8 cellular contexts compared by ENCODE assay signal in genomic region chr11:65429069-65429681, GRCh38. TPM values are rescaled to one million over a fixed set of nuclear protein-coding genes. Genes with fewer than 3 reads are reported as not detected.
A peak's percentile ranks its signal among the peaks of the same experiment; 100 is the strongest.
DNase-seq lines count a peak whose midpoint lies in the region; ATAC-seq and TF ChIP-seq lines count a peak whose summit lies in the region.

No MANE protein-coding gene starts in this region.

- peaks cover 95% of the 10 kb centered on the region for H3K9me3 Mint-ChIP-seq in HFFc6
- H3K9me3 Mint-ChIP-seq in activated CD4-positive, alpha-beta memory T cell treated with anti-CD3 and anti-CD28 coated beads, Interleukin-2, amount 10 ng/mL, durations not matched to agents 7 days and 5 days, result no peaks in the 10 kb centered on the region

- peak; percentile 42 to 53 for TF ChIP-seq POLR2A in gastroesophageal sphincter (IDR thresholded peaks at IDR 0.05)

- H3K27me3 ChIP-seq in gastroesophageal sphincter, result no peaks in the 10 kb centered on the region

- peaks cover 81% of the 10 kb centered on the region for H3K4me1 Mint-ChIP-seq in HFFc6 (ENCODE audit: low read depth)
- H3K4me1 Mint-ChIP-seq in activated CD4-positive, alpha-beta memory T cell treated with anti-CD3 and anti-CD28 coated beads, Interleukin-2, amount 10 ng/mL, durations not matched to agents 7 days and 5 days, result peaks cover 78% of the 10 kb centered on the region

- peak; percentile 2 for ATAC-seq in gastroesophageal sphincter
- ATAC-seq in GM19395 (IDR thresholded peaks at IDR 0.05; ENCODE audit: unreplicated experiment), result no peak

- CTCF ChIA-PET in activated CD4-positive, alpha-beta memory T cell treated with anti-CD3 and anti-CD28 coated beads, Interleukin-2, amount 10 ng/mL, durations not matched to agents 7 days and 5 days (lab: Charles Lee), result interaction anchor here (1.6 to 17.1 kb wide), 3 partner anchors 10 to 74 kb away, joined by 8 to 447 read pairs (median 12); partner anchors contain the start of gene MALAT1

- peaks cover 98% of the 10 kb centered on the region for H3K27me3 Mint-ChIP-seq in HFFc6 (ENCODE audit: insufficient read depth)
- H3K27me3 Mint-ChIP-seq in activated CD4-positive, alpha-beta memory T cell treated with anti-CD3 and anti-CD28 coated beads, Interleukin-2, amount 10 ng/mL, durations not matched to agents 7 days and 5 days, result no peaks in the 10 kb centered on the region

- H3K4me1 ChIP-seq in gastroesophageal sphincter, result peaks cover 20 to 78% (median 23%) of the 10 kb centered on the region in 3 donors

- peaks cover 73% of the 10 kb centered on the region for H3K36me3 Mint-ChIP-seq in HFFc6 (ENCODE audit: low read depth)
- H3K36me3 Mint-ChIP-seq in activated CD4-positive, alpha-beta memory T cell treated with anti-CD3 and anti-CD28 coated beads, Interleukin-2, amount 10 ng/mL, durations not matched to agents 7 days and 5 days (ENCODE audit: low read depth), result peaks cover 79% of the 10 kb centered on the region

- DNase-seq in AG10803 (ENCODE audit: low read depth) (peak; percentile 84), HFFc6 (peak; percentile 72), skeletal muscle cell (ENCODE audit: low read depth) (no peak), NCI-H1092 treated with DMSO at 0.1 percent for 48 hours (lab: John Stamatoyannopoulos, UW) (no peak), NCI-H2107 treated with DMSO at 0.1 percent for 48 hours (lab: John Stamatoyannopoulos, UW; ENCODE audit: unreplicated experiment) (no peak)
- no peak for DNase-seq in activated CD4-positive, alpha-beta memory T cell treated with anti-CD3 and anti-CD28 coated beads, Interleukin-2, amount 10 ng/mL, durations not matched to agents 7 days and 5 days

- peak overlapping the region; percentile 99 for H3K4me3 ChIP-seq in AG10803 (ENCODE audit: low read length)
- H3K4me3 ChIP-seq in gastroesophageal sphincter, result peak overlapping the region; percentile 57 to 81
- peak overlapping the region; percentile 86 for H3K4me3 ChIP-seq in skeletal muscle cell (ENCODE audit: low read depth, low read length)

- POLR2A ChIA-PET in activated CD4-positive, alpha-beta memory T cell treated with anti-CD3 and anti-CD28 coated beads, Interleukin-2, amount 10 ng/mL, durations not matched to agents 7 days and 5 days (lab: Charles Lee), result interaction anchor here (8.9 to 20.7 kb wide), 5 partner anchors 12 to 69 kb away, joined by 261 to 6840 read pairs (median 501); partner anchors contain the start of genes FRMD8, MALAT1, NEAT1 and SLC25A45

- H3K27ac Mint-ChIP-seq in HFFc6, result peak overlapping the region; percentile 98
- H3K27ac Mint-ChIP-seq in activated CD4-positive, alpha-beta memory T cell treated with anti-CD3 and anti-CD28 coated beads, Interleukin-2, amount 10 ng/mL, durations not matched to agents 7 days and 5 days, result peak overlapping the region; percentile 99

- no peaks in the 10 kb centered on the region for H3K9me3 ChIP-seq in gastroesophageal sphincter

- H3K27ac ChIP-seq in gastroesophageal sphincter, result peak overlapping the region; percentile 97 to 100 (median 98)

- 2 to 7% methylated on average over 9 of the region's 9 CpGs for WGBS in gastroesophageal sphincter (ENCODE audit: low coverage in 1 of 2), 2 donors

- peaks cover 3 to 46% of the 10 kb centered on the region in 2 donors for H3K36me3 ChIP-seq in gastroesophageal sphincter

- H3K4me3 Mint-ChIP-seq in HFFc6, result peak overlapping the region; percentile 99
- H3K4me3 Mint-ChIP-seq in activated CD4-positive, alpha-beta memory T cell treated with anti-CD3 and anti-CD28 coated beads, Interleukin-2, amount 10 ng/mL, durations not matched to agents 7 days and 5 days, result peak overlapping the region; percentile 97

- TF ChIP-seq CTCF in AG10803 (conservative IDR thresholded peaks at IDR 0.05; ENCODE audit: low read length) (no peak), HFFc6 (IDR thresholded peaks at IDR 0.05) (no peak), gastroesophageal sphincter (IDR thresholded peaks at IDR 0.05) (peak in 2 of 4 experiments; percentile 2 to 16)

- TF ChIP-seq EP300 in gastroesophageal sphincter (IDR thresholded peaks at IDR 0.05), result no peak

RNA-seq across cellular contexts. Expression of gene NEAT1, which starts 6.6 kb away (rescaled TPM):
- total RNA-seq in HFFc6 (2021; fragmentation: NEBNext Ultra II Directional; extraction: Animal tissue kit (Norgen Biotek cat#: 25700)), result 100 to 1,000 TPM; 185 to 250 (median 213) TPM
- 1,000 to 10,000 TPM; 1,222 to 1,245 TPM for total RNA-seq in activated CD4-positive, alpha-beta memory T cell treated with anti-CD3 and anti-CD28 coated beads, Interleukin-2, amount 10 ng/mL, durations not matched to agents 7 days and 5 days
- 100 to 1,000 TPM in 2 of 4 donors, 10 to 100 TPM in 2; 21.0 to 341 (median 183) TPM for total RNA-seq in gastroesophageal sphincter

RNA-seq across cellular contexts. Expression of gene FRMD8, which starts 42.7 kb away (rescaled TPM):
- total RNA-seq in HFFc6 (2021; fragmentation: NEBNext Ultra II Directional; extraction: Animal tissue kit (Norgen Biotek cat#: 25700)), result 10 to 100 TPM; 22.4 to 28.5 (median 27.1) TPM
- 10 to 100 TPM; 53.9 to 61.3 TPM for total RNA-seq in activated CD4-positive, alpha-beta memory T cell treated with anti-CD3 and anti-CD28 coated beads, Interleukin-2, amount 10 ng/mL, durations not matched to agents 7 days and 5 days
- total RNA-seq in gastroesophageal sphincter, result 10 to 100 TPM; 19.9 to 31.5 (median 21.3) TPM

RNA-seq across cellular contexts. Expression of gene SLC25A45, which starts 46.7 kb away (rescaled TPM):
- 1 to 10 TPM; 4.9 to 8.9 (median 5.8) TPM for total RNA-seq in HFFc6 (2021; fragmentation: NEBNext Ultra II Directional; extraction: Animal tissue kit (Norgen Biotek cat#: 25700))
- total RNA-seq in activated CD4-positive, alpha-beta memory T cell treated with anti-CD3 and anti-CD28 coated beads, Interleukin-2, amount 10 ng/mL, durations not matched to agents 7 days and 5 days, result 10 to 100 TPM; 19.4 to 19.8 TPM
- total RNA-seq in gastroesophageal sphincter, result 10 to 100 TPM in 1 of 4 donors, 1 to 10 TPM in 3; 3.7 to 11.5 (median 7.5) TPM

Comparison
In these comparisons a context has a peak if more than half of its experiments do, and no peak if none do; other contexts are left out.
1. DNase-seq: peak in AG10803 (single experiment) and HFFc6 (single experiment); none in activated CD4-positive, alpha-beta memory T cell treated with anti-CD3 and anti-CD28 coated beads, Interleukin-2, amount 10 ng/mL, durations not matched to agents 7 days and 5 days (single experiment), skeletal muscle cell (single experiment), NCI-H1092 treated with DMSO at 0.1 percent for 48 hours (single experiment) and NCI-H2107 treated with DMSO at 0.1 percent for 48 hours (single experiment).
2. Peak in every context shown above with its lines, with median percentiles within 50 percentile points of each other: H3K4me3 ChIP-seq.